8 cellular contexts compared by ENCODE assay signal in genomic region chr14:93206793-93207467, GRCh38. TPM values are rescaled to one million over a fixed set of nuclear protein-coding genes. Genes with fewer than 3 reads are reported as not detected.
DNase-seq lines count a peak whose midpoint lies in the region; ATAC-seq, FAIRE-seq and TF ChIP-seq lines count a peak whose summit lies in the region.

Gene GON7, minus strand, starts transcription at chr14:93207065. Its CDS starts 28 bp downstream, at chr14:93207037.
Gene UBR7, plus strand, starts transcription at chr14:93207256. Its CDS starts 36 bp downstream, at chr14:93207292.

- ATAC-seq in GM18498 (IDR thresholded peaks at IDR 0.05; ENCODE audit: unreplicated experiment) = peak; percentile 86
- peak; percentile 73 for ATAC-seq in HG02938 (IDR thresholded peaks at IDR 0.05; ENCODE audit: unreplicated experiment)
- ATAC-seq in left ventricle myocardium superior = peak; percentile 99
- peak; percentile 98 to 99 (median 98) for ATAC-seq in psoas muscle

- H3K36me3 ChIP-seq in psoas muscle (ENCODE audit: insufficient read depth in 1 of 2, low read depth in 1 of 2) = peaks cover 0 to 27% of the 10 kb centered on the region in 2 donors

- no peaks in the 10 kb centered on the region for H3K9me3 ChIP-seq in psoas muscle

- H3K27me3 ChIP-seq in psoas muscle (ENCODE audit: insufficient read depth in 3 of 3, low read length in 2 of 3) = no peaks in the 10 kb centered on the region

- FAIRE-seq in urothelium cell line (lab: Jason Lieb, UNC) = no peak

- WGBS in psoas muscle, 3 donors = 0% methylated on average over 55 to 65 of the region's 65 CpGs

- H3K4me3 ChIP-seq in psoas muscle = peak within 1 kb of the TSS; percentile 97

- DNase-seq in NCI-H187 (lab: John Stamatoyannopoulos, UW) (peak; percentile 97), T-helper 2 cell (peak; percentile 74 to 94 (median 82)), left ventricle myocardium superior (peak; percentile 95), psoas muscle (peak; percentile 94 to 97), urothelium cell line (ENCODE audit: low spot score) (peak; percentile 91)

- H3K4me1 ChIP-seq in psoas muscle = peaks cover 18% of the 10 kb centered on the region

- H3K27ac ChIP-seq in angular gyrus (ENCODE audit: low read depth, low read length) (peak within 1 kb of the TSS; percentile 83), psoas muscle (peak within 1 kb of the TSS; percentile 87)

- TF ChIP-seq CTCF in psoas muscle (IDR thresholded peaks at IDR 0.05) = peak; percentile 36

- intact Hi-C loops in left ventricle myocardium superior (cut with micrococcal nuclease) (no loop called here), psoas muscle (cut with DNase I) (loop anchor here in 1 of 2 donors (2.0 to 10.0 kb wide), 3 partner anchors 22 to 408 kb away; partner anchors contain the start of genes BTBD7, LYSET and MOAP1)

RNA-seq across cellular contexts. Expression of gene GON7, which starts in this region (rescaled TPM):
- total RNA-seq in left ventricle myocardium superior = 16.2 TPM
- 10 to 100 TPM in 1 of 4 donors, 1 to 10 TPM in 3; 7.4 to 10.3 (median 7.6) TPM for total RNA-seq in psoas muscle
- polyA plus RNA-seq in psoas muscle = 10 to 100 TPM; 15.5 to 49.3 (median 23.3) TPM

RNA-seq across cellular contexts. Expression of gene UBR7, which starts in this region (rescaled TPM):
- 22.1 TPM for total RNA-seq in left ventricle myocardium superior
- 10 to 100 TPM; 11.5 to 22.0 (median 14.5) TPM for total RNA-seq in psoas muscle
- polyA plus RNA-seq in psoas muscle = 10 to 100 TPM; 16.6 to 32.6 (median 20.2) TPM

Comparison
In these comparisons a context has a peak if more than half of its experiments do, and no peak if none do; other contexts are left out.
1. Peak in every context shown above with its lines: DNase-seq, ATAC-seq, H3K4me3 ChIP-seq and H3K27ac ChIP-seq.